Comparison of ENCODE assay signal across 1 cellular context in genomic region chr2:222656544-222657446, GRCh38.
TF ChIP-seq lines count a peak whose summit lies in the region.

No MANE protein-coding gene starts in this region.

TF ChIP-seq in GM12878, 131 proteins besides CTCF, POLR2A, EP300 and RAD21:
- TF ChIP-seq NBN (IDR thresholded peaks at IDR 0.05): peak; percentile 4; the same call in 1 of the 2 replicates
- TF ChIP-seq MYC (IDR thresholded peaks at IDR 0.05; ENCODE audit: insufficient read depth, insufficient read length, insufficient replicate concordance, low read length, severe bottlenecking): no peak
- 0 out of 2 replicates have a peak, but pooled peaks have one; percentile 40 for TF ChIP-seq NKRF (conservative IDR thresholded peaks at IDR 0.05)
